In genomic region chr1:211379446-211379845, GRCh38 we compare ENCODE assay signal across 9 cellular contexts.
"Had no signal": no experiment of that assay in that cellular context is flagged by ENCODE, and none has a peak within 500 bp of the region (broad histone marks: within the 10 kb centered on the region; RNA-seq: fewer than 3 reads in every experiment).

No MANE protein-coding gene starts in this region.

- DNase-seq: activated CD8-positive, alpha-beta memory T cell treated with anti-CD3 and anti-CD28 coated beads for 24 hours; activated naive CD4-positive, alpha-beta T cell; cortex of kidney; left ventricle myocardium superior; mucosa of descending colon; naive thymus-derived CD4-positive, alpha-beta T cell; right lobe of liver; small intestine; stimulated activated CD4-positive, alpha-beta T cell treated with anti-CD3 and anti-CD28 coated beads, Interleukin-2, amount 100 ng/mL, for 48 hours had no signal

- H3K27me3 Mint-ChIP-seq: naive thymus-derived CD4-positive, alpha-beta T cell had no signal

- H3K4me3 Mint-ChIP-seq: naive thymus-derived CD4-positive, alpha-beta T cell had no signal

- ATAC-seq: left ventricle myocardium superior; mucosa of descending colon; naive thymus-derived CD4-positive, alpha-beta T cell; right lobe of liver had no signal
